ENCODE assay signal across 1 cellular context in the genomic region with DNA sequence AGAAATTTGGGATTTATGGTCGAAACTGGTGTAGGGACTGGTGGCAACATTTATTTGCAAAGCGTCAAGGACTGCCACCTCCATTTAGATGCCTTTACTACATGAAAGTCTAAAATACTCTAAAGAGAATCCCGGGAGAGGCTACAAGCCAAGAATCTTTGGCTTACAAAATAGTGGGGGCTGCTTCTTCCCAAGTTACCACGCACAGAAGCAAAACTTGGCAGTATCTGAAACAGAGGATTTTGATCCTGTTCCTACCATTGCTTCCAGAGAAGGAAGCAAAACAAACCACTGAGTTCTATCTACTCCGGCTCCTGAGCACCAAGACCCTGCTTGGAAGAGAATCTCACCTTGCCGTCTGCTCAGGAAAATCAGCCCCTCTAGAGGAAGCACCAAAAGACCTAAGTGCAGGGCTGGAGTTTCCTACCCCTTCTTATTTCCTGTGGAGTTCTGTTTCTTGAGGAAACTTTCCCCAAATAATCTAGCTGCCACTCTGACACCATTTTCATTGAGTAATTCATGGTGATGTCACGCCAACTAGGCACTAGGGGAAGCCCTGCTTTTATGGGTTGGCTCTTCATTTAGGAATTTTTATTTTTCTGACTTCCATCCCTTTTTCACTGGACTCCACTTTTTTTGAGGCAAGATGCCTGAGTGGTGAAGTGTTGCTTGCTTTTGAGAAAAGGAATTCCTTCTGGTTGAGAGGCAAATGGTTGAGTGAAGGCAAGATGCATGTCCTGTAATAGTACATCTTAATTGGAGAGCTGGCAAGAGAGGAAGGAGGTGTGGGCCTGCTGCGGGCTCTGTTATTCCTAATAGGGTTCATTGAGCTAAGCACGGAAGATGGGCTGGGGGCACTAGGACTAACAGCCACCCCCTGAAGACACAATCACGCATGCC.
TF ChIP-seq lines count a peak whose summit lies in the region.

No MANE protein-coding gene starts in this region.

TF ChIP-seq in SK-N-SH, 30 proteins besides CTCF, POLR2A, EP300 and RAD21 (continued from another document):
- TF ChIP-seq, protein P1, sequence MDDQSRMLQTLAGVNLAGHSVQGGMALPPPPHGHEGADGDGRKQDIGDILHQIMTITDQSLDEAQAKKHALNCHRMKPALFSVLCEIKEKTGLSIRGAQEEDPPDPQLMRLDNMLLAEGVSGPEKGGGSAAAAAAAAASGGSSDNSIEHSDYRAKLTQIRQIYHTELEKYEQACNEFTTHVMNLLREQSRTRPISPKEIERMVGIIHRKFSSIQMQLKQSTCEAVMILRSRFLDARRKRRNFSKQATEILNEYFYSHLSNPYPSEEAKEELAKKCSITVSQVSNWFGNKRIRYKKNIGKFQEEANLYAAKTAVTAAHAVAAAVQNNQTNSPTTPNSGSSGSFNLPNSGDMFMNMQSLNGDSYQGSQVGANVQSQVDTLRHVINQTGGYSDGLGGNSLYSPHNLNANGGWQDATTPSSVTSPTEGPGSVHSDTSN (IDR thresholded peaks at IDR 0.05), result peak; percentile 89
- no peak for TF ChIP-seq TAF1 (IDR thresholded peaks at IDR 0.05; ENCODE audit: borderline replicate concordance, low read depth, low read length)
- TF ChIP-seq, protein P2, sequence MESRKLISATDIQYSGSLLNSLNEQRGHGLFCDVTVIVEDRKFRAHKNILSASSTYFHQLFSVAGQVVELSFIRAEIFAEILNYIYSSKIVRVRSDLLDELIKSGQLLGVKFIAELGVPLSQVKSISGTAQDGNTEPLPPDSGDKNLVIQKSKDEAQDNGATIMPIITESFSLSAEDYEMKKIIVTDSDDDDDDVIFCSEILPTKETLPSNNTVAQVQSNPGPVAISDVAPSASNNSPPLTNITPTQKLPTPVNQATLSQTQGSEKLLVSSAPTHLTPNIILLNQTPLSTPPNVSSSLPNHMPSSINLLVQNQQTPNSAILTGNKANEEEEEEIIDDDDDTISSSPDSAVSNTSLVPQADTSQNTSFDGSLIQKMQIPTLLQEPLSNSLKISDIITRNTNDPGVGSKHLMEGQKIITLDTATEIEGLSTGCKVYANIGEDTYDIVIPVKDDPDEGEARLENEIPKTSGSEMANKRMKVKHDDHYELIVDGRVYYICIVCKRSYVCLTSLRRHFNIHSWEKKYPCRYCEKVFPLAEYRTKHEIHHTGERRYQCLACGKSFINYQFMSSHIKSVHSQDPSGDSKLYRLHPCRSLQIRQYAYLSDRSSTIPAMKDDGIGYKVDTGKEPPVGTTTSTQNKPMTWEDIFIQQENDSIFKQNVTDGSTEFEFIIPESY (IDR thresholded peaks at IDR 0.05; ENCODE audit: borderline replicate concordance, low read depth), result no peak
- no peak for TF ChIP-seq USF2 (IDR thresholded peaks at IDR 0.05; ENCODE audit: borderline replicate concordance, low read depth, low read length)
- no peak for TF ChIP-seq USF1 (IDR thresholded peaks at IDR 0.05; ENCODE audit: borderline replicate concordance, low read depth)
- TF ChIP-seq SIN3A (IDR thresholded peaks at IDR 0.05; ENCODE audit: borderline replicate concordance, low read depth, low read length), result no peak
- TF ChIP-seq CHD2 (IDR thresholded peaks at IDR 0.05; ENCODE audit: low read length, partially characterized antibody), result no peak
- TF ChIP-seq ELF1 (IDR thresholded peaks at IDR 0.05), result peak; percentile 32; the same call in 1 of the 2 replicates
- no peak for TF ChIP-seq NRF1 (IDR thresholded peaks at IDR 0.05; ENCODE audit: low read depth, low read length)
- no peak for TF ChIP-seq GATA2 (CRISPR knock-in tag; IDR thresholded peaks at IDR 0.05)
- TF ChIP-seq, protein P3, sequence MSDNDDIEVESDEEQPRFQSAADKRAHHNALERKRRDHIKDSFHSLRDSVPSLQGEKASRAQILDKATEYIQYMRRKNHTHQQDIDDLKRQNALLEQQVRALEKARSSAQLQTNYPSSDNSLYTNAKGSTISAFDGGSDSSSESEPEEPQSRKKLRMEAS (IDR thresholded peaks at IDR 0.05; ENCODE audit: low read depth), result no peak
- TF ChIP-seq TEAD4 (IDR thresholded peaks at IDR 0.05; ENCODE audit: borderline replicate concordance, insufficient read depth), result 0 out of 2 replicates have a peak, but pooled peaks have one; percentile 38
- no peak for TF ChIP-seq POLR2AphosphoS5 (IDR thresholded peaks at IDR 0.05; ENCODE audit: low read depth, low read length)
- peak; percentile 55; the same call in 1 of the 2 replicates for TF ChIP-seq MEF2A (IDR thresholded peaks at IDR 0.05; ENCODE audit: borderline replicate concordance, low read depth)
- TF ChIP-seq RFX5 (IDR thresholded peaks at IDR 0.05; ENCODE audit: low read length), result no peak
- TF ChIP-seq GABPA (IDR thresholded peaks at IDR 0.05; ENCODE audit: low read depth), result no peak; the same call in 1 of the 2 replicates
- TF ChIP-seq SMC3 (IDR thresholded peaks at IDR 0.05; ENCODE audit: low read depth, low read length), result no peak; the same call in 1 of the 2 replicates
- no peak for TF ChIP-seq TCF12 (IDR thresholded peaks at IDR 0.05)
- no peak for TF ChIP-seq MXI1 (IDR thresholded peaks at IDR 0.05; ENCODE audit: low read depth, low read length)
- TF ChIP-seq, protein P4, sequence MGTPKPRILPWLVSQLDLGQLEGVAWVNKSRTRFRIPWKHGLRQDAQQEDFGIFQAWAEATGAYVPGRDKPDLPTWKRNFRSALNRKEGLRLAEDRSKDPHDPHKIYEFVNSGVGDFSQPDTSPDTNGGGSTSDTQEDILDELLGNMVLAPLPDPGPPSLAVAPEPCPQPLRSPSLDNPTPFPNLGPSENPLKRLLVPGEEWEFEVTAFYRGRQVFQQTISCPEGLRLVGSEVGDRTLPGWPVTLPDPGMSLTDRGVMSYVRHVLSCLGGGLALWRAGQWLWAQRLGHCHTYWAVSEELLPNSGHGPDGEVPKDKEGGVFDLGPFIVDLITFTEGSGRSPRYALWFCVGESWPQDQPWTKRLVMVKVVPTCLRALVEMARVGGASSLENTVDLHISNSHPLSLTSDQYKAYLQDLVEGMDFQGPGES (IDR thresholded peaks at IDR 0.05; ENCODE audit: low read depth, low read length), result no peak
- TF ChIP-seq RCOR1 (IDR thresholded peaks at IDR 0.05; ENCODE audit: low read length), result no peak
- TF ChIP-seq EZH2phosphoT487 (IDR thresholded peaks at IDR 0.05; ENCODE audit: borderline replicate concordance, low read depth), result no peak
- peak; percentile 42; the same call in 1 of the 2 replicates for TF ChIP-seq NFIC (IDR thresholded peaks at IDR 0.05; ENCODE audit: borderline replicate concordance)
TF ChIP-seq in SK-N-SH: peak in this region for 8.
